ENCODE assay signal across 1 cellular context in the genomic region with DNA sequence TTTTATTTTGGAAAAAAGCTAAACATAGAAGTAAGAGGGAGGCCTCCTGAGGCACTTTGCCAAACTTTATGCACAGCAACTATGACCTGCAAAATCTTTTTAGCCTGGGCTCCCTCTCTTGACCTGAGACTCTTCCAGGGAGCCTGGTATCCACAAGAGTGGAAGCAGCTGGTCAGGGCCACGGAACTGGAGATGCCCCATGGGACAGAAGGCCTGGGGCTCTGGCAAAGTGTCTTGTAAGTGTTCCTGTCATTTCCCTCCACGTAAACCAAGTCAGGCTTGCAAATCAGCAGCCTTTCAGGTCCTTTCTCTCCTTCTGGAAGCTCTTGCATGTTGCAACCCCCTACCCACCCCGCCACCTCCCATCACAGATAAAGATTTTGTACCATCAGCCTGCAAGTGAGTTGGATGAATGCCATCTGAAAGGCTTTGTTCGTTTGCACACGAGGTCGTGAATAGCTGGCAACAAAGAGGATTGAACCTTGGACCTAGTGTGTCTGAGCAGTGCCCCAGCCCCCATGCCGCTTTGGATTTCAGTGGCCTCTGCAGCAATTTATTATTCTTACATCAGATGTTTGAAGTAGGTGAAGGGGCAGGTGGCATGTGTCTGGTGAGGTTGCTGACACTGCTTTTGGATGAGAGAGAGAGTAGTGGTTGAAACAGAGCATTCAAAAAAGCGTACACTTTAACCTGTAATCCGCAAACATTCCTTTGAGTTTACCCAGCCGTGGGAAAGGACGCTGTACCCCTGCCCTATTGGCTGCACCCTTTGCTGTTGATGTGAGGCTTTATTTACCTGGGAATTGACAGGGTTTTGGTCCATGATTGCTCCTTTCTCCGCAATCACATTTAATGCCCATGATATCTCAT.
TF ChIP-seq lines count a peak whose summit lies in the region.

No MANE protein-coding gene starts in this region.

TF ChIP-seq in A549, 52 proteins besides CTCF, POLR2A, EP300 and RAD21 (continued from another document):
- TF ChIP-seq, protein P1, sequence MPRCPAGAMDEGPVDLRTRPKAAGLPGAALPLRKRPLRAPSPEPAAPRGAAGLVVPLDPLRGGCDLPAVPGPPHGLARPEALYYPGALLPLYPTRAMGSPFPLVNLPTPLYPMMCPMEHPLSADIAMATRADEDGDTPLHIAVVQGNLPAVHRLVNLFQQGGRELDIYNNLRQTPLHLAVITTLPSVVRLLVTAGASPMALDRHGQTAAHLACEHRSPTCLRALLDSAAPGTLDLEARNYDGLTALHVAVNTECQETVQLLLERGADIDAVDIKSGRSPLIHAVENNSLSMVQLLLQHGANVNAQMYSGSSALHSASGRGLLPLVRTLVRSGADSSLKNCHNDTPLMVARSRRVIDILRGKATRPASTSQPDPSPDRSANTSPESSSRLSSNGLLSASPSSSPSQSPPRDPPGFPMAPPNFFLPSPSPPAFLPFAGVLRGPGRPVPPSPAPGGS (IDR thresholded peaks at IDR 0.05) = no peak
- no peak for TF ChIP-seq RNF2 (IDR thresholded peaks at IDR 0.05; ENCODE audit: borderline replicate concordance, low read depth)
- no peak for TF ChIP-seq FOXS1 (CRISPR knock-in tag; IDR thresholded peaks at IDR 0.05)
TF ChIP-seq in A549: peak in this region for 0.
